Comparison of ENCODE assay signal across 8 cellular contexts in the genomic region with DNA sequence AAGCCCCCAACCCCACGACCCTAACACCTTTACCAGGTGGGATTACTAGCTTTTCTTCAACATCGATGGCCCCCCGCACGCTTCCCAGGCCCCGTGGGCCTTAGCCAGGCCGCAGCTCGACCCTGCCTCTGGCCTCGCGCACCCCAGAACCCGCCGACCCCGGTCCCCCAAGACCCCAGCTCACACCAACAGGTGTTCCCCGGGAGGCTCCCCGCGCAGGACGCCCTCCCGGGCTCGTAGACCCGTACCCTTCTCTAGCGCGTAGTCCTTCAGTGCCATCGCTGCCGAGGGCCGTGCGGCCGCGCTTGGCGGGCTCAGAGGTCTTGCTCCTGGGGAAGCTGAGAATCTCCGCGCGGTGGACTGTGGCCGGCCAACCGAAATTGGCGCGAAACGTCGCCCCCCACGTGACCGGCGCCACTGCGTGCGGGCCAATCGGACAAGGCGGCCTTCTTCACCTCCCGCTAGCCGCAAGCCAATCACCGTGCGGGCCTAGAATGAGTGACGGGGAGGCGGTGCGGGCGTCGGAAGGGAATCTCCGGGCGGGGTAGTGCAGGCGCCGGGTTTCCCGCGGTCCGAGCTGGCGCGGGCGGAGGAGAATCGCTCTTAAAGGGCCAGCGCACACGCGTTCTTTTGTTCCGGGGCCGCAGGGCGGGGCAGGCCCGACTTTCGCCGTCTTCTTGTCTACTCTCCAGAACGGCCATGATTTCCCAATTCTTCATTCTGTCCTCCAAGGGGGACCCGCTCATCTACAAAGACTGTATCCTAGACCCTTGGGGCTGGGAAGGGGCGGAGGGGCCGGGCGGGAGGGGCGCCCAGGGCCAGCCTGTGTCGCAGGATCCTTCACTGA. TPM values are rescaled to one million over a fixed set of nuclear protein-coding genes. Genes with fewer than 3 reads are reported as not detected.
DNase-seq lines count a peak whose midpoint lies in the region; ATAC-seq and TF ChIP-seq lines count a peak whose summit lies in the region.

A gene with protein sequence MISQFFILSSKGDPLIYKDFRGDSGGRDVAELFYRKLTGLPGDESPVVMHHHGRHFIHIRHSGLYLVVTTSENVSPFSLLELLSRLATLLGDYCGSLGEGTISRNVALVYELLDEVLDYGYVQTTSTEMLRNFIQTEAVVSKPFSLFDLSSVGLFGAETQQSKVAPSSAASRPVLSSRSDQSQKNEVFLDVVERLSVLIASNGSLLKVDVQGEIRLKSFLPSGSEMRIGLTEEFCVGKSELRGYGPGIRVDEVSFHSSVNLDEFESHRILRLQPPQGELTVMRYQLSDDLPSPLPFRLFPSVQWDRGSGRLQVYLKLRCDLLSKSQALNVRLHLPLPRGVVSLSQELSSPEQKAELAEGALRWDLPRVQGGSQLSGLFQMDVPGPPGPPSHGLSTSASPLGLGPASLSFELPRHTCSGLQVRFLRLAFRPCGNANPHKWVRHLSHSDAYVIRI (plus strand): TSS at position 628 of the 847 bp plus-strand sequence. CDS start 72 bp downstream, at position 700.
MCM7 (minus strand) TSS at position 382 of the 847 bp plus-strand sequence; CDS start at position 279, 103 bp downstream.

- H3K27ac ChIP-seq in right lobe of liver, result peak within 1 kb of the TSS; percentile 80 to 90 (median 83)

- peaks cover 50 to 65% of the 10 kb centered on the region in 2 donors for H3K36me3 Mint-ChIP-seq in CD14-positive monocyte

- peaks cover 23% of the 10 kb centered on the region for H3K4me1 Mint-ChIP-seq in CD14-positive monocyte

- peak within 1 kb of the TSS; percentile 80 to 93 (median 84) for H3K4me3 ChIP-seq in right lobe of liver

- H3K4me3 Mint-ChIP-seq in CD14-positive monocyte, result peak within 1 kb of the TSS; percentile 87 to 92

- peak; percentile 98 for DNase-seq in CD14-positive monocyte (ENCODE audit: low spot score)
- peak; percentile 99 for DNase-seq in NCI-H82 (lab: John Stamatoyannopoulos, UW)
- DNase-seq in activated CD4-positive, alpha-beta T cell treated with anti-CD3 and anti-CD28 coated beads, Interleukin-2, amount 50 U/mL, for 48 hours, result peak; percentile 98
- peak; percentile 94 to 99 for DNase-seq in dermis microvascular lymphatic vessel endothelial cell (ENCODE audit: low read depth in 2 of 2)
- DNase-seq in right lobe of liver, result peak; percentile 99 to 100 (median 99)
- peak; percentile 94 for DNase-seq in stimulated activated CD4-positive, alpha-beta T cell treated with anti-CD3 and anti-CD28 coated beads, Interleukin-4, amount 100 ng/mL, for 4 hours

- intact Hi-C loops in CD14-positive monocyte (cut with micrococcal nuclease) (no loop called here), right lobe of liver (cut with DNase I) (no loop called here)

- peak within 1 kb of the TSS; percentile 89 to 97 (median 95) for H3K27ac Mint-ChIP-seq in CD14-positive monocyte

- 0% methylated on average over 33 of the region's 80 CpGs for WGBS in right lobe of liver (ENCODE audit: insufficient coverage, low coverage, low lambda C conversion rate, missing lambda C conversion rate)

- H3K4me1 ChIP-seq in right lobe of liver, result peaks cover 0 to 6% (median 0%) of the 10 kb centered on the region in 4 donors

- peaks cover 0 to 3% (median 2%) of the 10 kb centered on the region in 3 donors for H3K27me3 Mint-ChIP-seq in CD14-positive monocyte (ENCODE audit: low read depth in 3 of 3)

- peaks cover 8 to 34% (median 23%) of the 10 kb centered on the region in 4 donors for H3K36me3 ChIP-seq in right lobe of liver

- no peaks in the 10 kb centered on the region for H3K27me3 ChIP-seq in right lobe of liver

- no peaks in the 10 kb centered on the region for H3K9me3 ChIP-seq in right lobe of liver

- peak; percentile 13 for TF ChIP-seq POLR2A in right lobe of liver (IDR thresholded peaks at IDR 0.05)

- peak; percentile 83 for ATAC-seq in GM19397 (IDR thresholded peaks at IDR 0.05; ENCODE audit: unreplicated experiment)
- peak; percentile 76 for ATAC-seq in HG03571 (IDR thresholded peaks at IDR 0.05; ENCODE audit: unreplicated experiment)
- peak; percentile 88 to 93 (median 92) for ATAC-seq in right lobe of liver

- no peaks in the 10 kb centered on the region for H3K9me3 Mint-ChIP-seq in CD14-positive monocyte

- TF ChIP-seq CTCF in CD14-positive monocyte (IDR thresholded peaks at IDR 0.05) (no peak), right lobe of liver (IDR thresholded peaks at IDR 0.05) (no peak)

RNA-seq across cellular contexts. Expression of the first gene that starts in this region (rescaled TPM):
- 10 to 100 TPM; 10.5 to 13.1 TPM for polyA plus RNA-seq in CD14-positive monocyte
- total RNA-seq in dermis microvascular lymphatic vessel endothelial cell (12.3 and 16.8 TPM in 2 replicates), right lobe of liver (1 to 10 TPM; 2.7 to 7.3 (median 4.3) TPM)

RNA-seq across cellular contexts. Expression of gene MCM7, which starts in this region (rescaled TPM):
- 1 to 10 TPM; 6.9 to 8.8 TPM for polyA plus RNA-seq in CD14-positive monocyte
- 54.0 and 106 TPM in 2 replicates for total RNA-seq in dermis microvascular lymphatic vessel endothelial cell
- 10 to 100 TPM; 12.6 to 25.9 (median 20.8) TPM for total RNA-seq in right lobe of liver

Comparison
In these comparisons a context has a peak if more than half of its experiments do, and no peak if none do; other contexts are left out.
1. Peak in every context shown above with its lines: DNase-seq, ATAC-seq, H3K4me3 ChIP-seq and H3K27ac ChIP-seq.